Comparison of ENCODE assay signal across 30 cellular contexts in genomic region chr15:49697121-49697520, GRCh38.
A peak's percentile ranks its signal among the peaks of the same experiment; 100 is the strongest.
DNase-seq lines count a peak whose midpoint lies in the region; ATAC-seq and TF ChIP-seq lines count a peak whose summit lies in the region.
"Had no signal": no experiment of that assay in that cellular context is flagged by ENCODE, and none has a peak within 500 bp of the region (broad histone marks: within the 10 kb centered on the region; RNA-seq: fewer than 3 reads in every experiment).

No MANE protein-coding gene starts in this region.

- WGBS in mammary epithelial cell (ENCODE audit: low coverage, missing lambda C conversion rate): 67% methylated on average over 1 of the region's 1 CpG

- H3K9me3 Mint-ChIP-seq in MCF 10A (ENCODE audit: unreplicated experiment): no peaks in the 10 kb centered on the region
- no peaks in the 10 kb centered on the region for H3K9me3 Mint-ChIP-seq in activated naive CD4-positive, alpha-beta T cell treated with anti-CD3 and anti-CD28 coated beads for 36 hours
- H3K9me3 Mint-ChIP-seq: endodermal cell had no signal

- no peaks in the 10 kb centered on the region for H3K4me1 Mint-ChIP-seq in MCF 10A (ENCODE audit: insufficient read depth, unreplicated experiment)
- no peaks in the 10 kb centered on the region for H3K4me1 Mint-ChIP-seq in activated naive CD4-positive, alpha-beta T cell treated with anti-CD3 and anti-CD28 coated beads for 36 hours (ENCODE audit: low read depth)

- intact Hi-C loops in mammary epithelial cell (cut with micrococcal nuclease): no loop called here
- intact Hi-C loops in MCF 10A (cut with micrococcal nuclease): no loop called here
- intact Hi-C loops in activated naive CD4-positive, alpha-beta T cell treated with anti-CD3 and anti-CD28 coated beads for 36 hours (cut with micrococcal nuclease): no loop called here

- no peaks in the 10 kb centered on the region for H3K27me3 ChIP-seq in mammary epithelial cell (ENCODE audit: insufficient read depth, low read length)
- H3K27me3 ChIP-seq in effector memory CD4-positive, alpha-beta T cell (replicated peaks; ENCODE audit: control insufficient read depth, insufficient read depth, low read length, poor library complexity, severe bottlenecking): no peaks in the 10 kb centered on the region
- H3K27me3 ChIP-seq: esophagus muscularis mucosa, ovary had no signal

- POLR2A ChIA-PET in MCF 10A (lab: Yijun Ruan, JAX): interaction anchor here (0.6 to 1.3 kb wide), 3 partner anchors 8 to 358 kb away, joined by 3 to 4 read pairs (median 3); no protein-coding TSS in a partner anchor

- H3K4me1 ChIP-seq in mammary epithelial cell (ENCODE audit: insufficient read depth, low read length): no peaks in the 10 kb centered on the region
- no peaks in the 10 kb centered on the region for H3K4me1 ChIP-seq in effector memory CD4-positive, alpha-beta T cell (ENCODE audit: control insufficient read depth, insufficient read depth, low read length, poor library complexity, severe bottlenecking)
- H3K4me1 ChIP-seq: esophagus muscularis mucosa had no signal

- no peaks in the 10 kb centered on the region for H4K20me1 ChIP-seq in mammary epithelial cell (ENCODE audit: insufficient read depth, low read length)

- dilution Hi-C loops in mammary epithelial cell (cut with HindIII; ENCODE audit: low sequenced_read_pairs): no loop called here

- H2AFZ ChIP-seq in mammary epithelial cell (ENCODE audit: low read depth, low read length): no peak overlapping the region

- DNase-seq in mammary epithelial cell (peak; percentile 14), MCF 10A (ENCODE audit: unreplicated experiment) (no peak), astrocyte of the spinal cord (ENCODE audit: low read depth, low spot score) (peak; percentile 10), foreskin fibroblast (peak; percentile 50 to 66), NCI-H69 (lab: John Stamatoyannopoulos, UW) (no peak)
- DNase-seq in activated naive CD4-positive, alpha-beta T cell treated with anti-CD3 and anti-CD28 coated beads for 36 hours: no peak
- no peak for DNase-seq in effector memory CD4-positive, alpha-beta T cell
- DNase-seq: 8988T; activated CD4-positive, alpha-beta T cell treated with anti-CD3 and anti-CD28 coated beads for 48 hours; activated effector memory CD4-positive, alpha-beta T cell treated with Interleukin-2 at 50 U/mL for 16 hours; anterior cingulate cortex; caudate nucleus; DND-41; endodermal cell; GOT3; hippocampal formation; NCI-H1436 treated with DMSO at 0.1 percent for 48 hours; NCI-H2107; NCI-H748 treated with DMSO at 0.1 percent for 48 hours; ovary; SIG-M5; small intestine; stimulated activated naive CD4-positive, alpha-beta T cell treated with Interleukin-2 at 50 U/mL for 16 hours had no signal

- H3K36me3 Mint-ChIP-seq in MCF 10A (ENCODE audit: insufficient read depth, unreplicated experiment): no peaks in the 10 kb centered on the region
- no peaks in the 10 kb centered on the region for H3K36me3 Mint-ChIP-seq in activated naive CD4-positive, alpha-beta T cell treated with anti-CD3 and anti-CD28 coated beads for 36 hours (ENCODE audit: low read depth)
- H3K36me3 Mint-ChIP-seq: activated naive CD8-positive, alpha-beta T cell had no signal

- ATAC-seq in GM18870 (IDR thresholded peaks at IDR 0.05; ENCODE audit: unreplicated experiment): no peak
- ATAC-seq: Panc1 had no signal

- H3K4me3 ChIP-seq in mammary epithelial cell (replicated peaks in 1 of 3; ENCODE audit: insufficient read depth in 1 of 3, low read depth in 2 of 3, low read length in 3 of 3): no peak overlapping the region
- H3K4me3 ChIP-seq in astrocyte of the spinal cord (ENCODE audit: low read depth, low read length): no peak overlapping the region
- no peak overlapping the region for H3K4me3 ChIP-seq in foreskin fibroblast (ENCODE audit: low read depth in 1 of 2, low read length in 2 of 2)
- no peak overlapping the region for H3K4me3 ChIP-seq in effector memory CD4-positive, alpha-beta T cell (ENCODE audit: insufficient read depth, low read depth, low read length, poor library complexity, severe bottlenecking)
- H3K4me3 ChIP-seq: esophagus muscularis mucosa, ovary had no signal

- no peak overlapping the region for H3K27ac ChIP-seq in mammary epithelial cell (ENCODE audit: insufficient read depth, low read depth, low read length)
- no peak overlapping the region for H3K27ac ChIP-seq in effector memory CD4-positive, alpha-beta T cell (ENCODE audit: insufficient read depth, low read length, poor library complexity, severe bottlenecking)
- H3K27ac ChIP-seq: esophagus muscularis mucosa, HL-60, KMS-11, ovary, VCaP had no signal

- no peaks in the 10 kb centered on the region for H3K27me3 Mint-ChIP-seq in MCF 10A (ENCODE audit: insufficient read depth, unreplicated experiment)
- no peaks in the 10 kb centered on the region for H3K27me3 Mint-ChIP-seq in activated naive CD4-positive, alpha-beta T cell treated with anti-CD3 and anti-CD28 coated beads for 36 hours (ENCODE audit: low read depth)

- BruUV-seq in mammary epithelial cell (replicated peaks; lab: Mats Ljungman, UMichigan) (no TSS peak), MCF 10A (replicated peaks; lab: Mats Ljungman, UMichigan) (no TSS peak)

- TF ChIP-seq CTCF in mammary epithelial cell (conservative IDR thresholded peaks at IDR 0.05 in 1 of 2, IDR thresholded peaks at IDR 0.05 in 1 of 2; ENCODE audit: extremely low read depth in 1 of 2, insufficient read depth in 1 of 2, low read depth in 1 of 2, low read length in 2 of 2) (no peak), MCF 10A (IDR thresholded peaks at IDR 0.05; ENCODE audit: unreplicated experiment) (no peak), astrocyte of the spinal cord (IDR thresholded peaks at IDR 0.05; ENCODE audit: low read depth, low read length) (no peak), foreskin fibroblast (IDR thresholded peaks at IDR 0.05; ENCODE audit: low read depth, low read length) (no peak)

- no peaks in the 10 kb centered on the region for H3K79me2 ChIP-seq in mammary epithelial cell (ENCODE audit: insufficient read depth, low read length)

- H3K36me3 ChIP-seq in mammary epithelial cell (ENCODE audit: insufficient read depth, low read length): no peaks in the 10 kb centered on the region
- no peaks in the 10 kb centered on the region for H3K36me3 ChIP-seq in effector memory CD4-positive, alpha-beta T cell (ENCODE audit: control insufficient read depth, insufficient read depth, low read length)
- H3K36me3 ChIP-seq: esophagus muscularis mucosa, ovary had no signal

- H3K4me2 ChIP-seq in mammary epithelial cell (ENCODE audit: insufficient read depth, low read depth, low read length): no peak overlapping the region
- H3K4me2 ChIP-seq: KMS-11 had no signal

- no peak overlapping the region for H3K27ac Mint-ChIP-seq in MCF 10A (ENCODE audit: low read depth, unreplicated experiment)
- no peak overlapping the region for H3K27ac Mint-ChIP-seq in activated naive CD4-positive, alpha-beta T cell treated with anti-CD3 and anti-CD28 coated beads for 36 hours
- H3K27ac Mint-ChIP-seq: activated naive CD8-positive, alpha-beta T cell; endodermal cell had no signal

- CTCF ChIA-PET in mammary epithelial cell (lab: Charles Lee; ENCODE audit: low non-redundant PET) (no interaction called here), MCF 10A (lab: Yijun Ruan, JAX) (no interaction called here)
- CTCF ChIA-PET in activated naive CD4-positive, alpha-beta T cell treated with anti-CD3 and anti-CD28 coated beads for 36 hours (lab: Charles Lee): no interaction called here

- H3K9ac ChIP-seq in mammary epithelial cell (ENCODE audit: insufficient read depth, low read length): no peak overlapping the region
- H3K9ac ChIP-seq: KMS-11 had no signal

- in situ Hi-C loops in mammary epithelial cell (cut with MboI; ENCODE audit: low sequenced_read_pairs in 2 of 2) (no loop called here), astrocyte of the spinal cord (cut with HindIII; ENCODE audit: low sequenced_read_pairs) (no loop called here)

- H3K4me3 Mint-ChIP-seq in MCF 10A (ENCODE audit: unreplicated experiment): no peak overlapping the region
- no peak overlapping the region for H3K4me3 Mint-ChIP-seq in activated naive CD4-positive, alpha-beta T cell treated with anti-CD3 and anti-CD28 coated beads for 36 hours
- H3K4me3 Mint-ChIP-seq: activated naive CD8-positive, alpha-beta T cell; endodermal cell had no signal

- H3K9me3 ChIP-seq in mammary epithelial cell (replicated peaks; ENCODE audit: insufficient read depth, low read length): no peaks in the 10 kb centered on the region
- no peaks in the 10 kb centered on the region for H3K9me3 ChIP-seq in effector memory CD4-positive, alpha-beta T cell (ENCODE audit: control insufficient read depth, low read length)
- H3K9me3 ChIP-seq: esophagus muscularis mucosa, ovary had no signal

Comparison
In these comparisons a context has a peak if more than half of its experiments do, and no peak if none do; other contexts are left out.
1. DNase-seq: peak in mammary epithelial cell (single experiment), astrocyte of the spinal cord (single experiment) and foreskin fibroblast (2 of 2); none in MCF 10A (single experiment), activated naive CD4-positive, alpha-beta T cell treated with anti-CD3 and anti-CD28 coated beads for 36 hours (single experiment), effector memory CD4-positive, alpha-beta T cell (0 of 3) and NCI-H69 (single experiment).